10 cellular contexts compared by ENCODE assay signal in the genomic region with DNA sequence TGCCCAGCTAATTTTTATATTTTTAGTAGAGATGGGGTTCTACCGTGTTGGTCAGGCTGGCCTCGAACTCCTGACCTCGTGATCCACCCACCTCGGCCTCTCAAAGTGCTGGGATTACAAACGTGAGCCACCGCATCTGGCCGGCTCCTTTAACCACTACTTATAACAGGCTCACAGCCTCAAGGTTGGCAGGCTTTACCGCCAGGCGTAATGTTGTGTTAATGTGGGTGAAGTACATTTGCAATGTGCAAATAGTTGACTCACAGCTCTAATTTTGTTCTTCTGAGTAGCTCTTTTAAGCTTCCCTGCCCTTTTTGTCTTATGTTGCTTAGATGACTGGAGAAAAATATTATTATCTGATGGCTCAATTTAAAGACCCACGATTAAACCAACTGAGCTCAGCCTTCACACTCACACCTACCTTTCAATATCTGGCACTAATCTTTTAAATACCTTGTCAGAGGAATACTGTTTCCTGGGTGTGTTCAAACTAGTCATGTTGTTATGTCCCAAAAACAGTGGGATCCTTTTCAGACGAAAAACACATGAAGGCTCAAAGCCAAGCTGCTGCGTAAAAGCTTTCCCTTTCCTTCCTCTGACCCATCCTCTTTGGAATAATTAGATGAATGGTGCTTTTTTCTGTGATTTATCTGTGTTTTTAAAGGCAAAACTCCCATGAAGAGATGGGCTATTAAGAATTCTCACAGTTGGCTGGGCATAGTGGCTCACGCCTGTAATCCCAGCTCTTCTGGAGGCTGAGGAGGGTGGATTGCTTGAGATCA. TPM values are rescaled to one million over a fixed set of nuclear protein-coding genes. Genes with fewer than 3 reads are reported as not detected.
A peak's percentile ranks its signal among the peaks of the same experiment; 100 is the strongest.
DNase-seq lines count a peak whose midpoint lies in the region; ATAC-seq lines count a peak whose summit lies in the region.
"Had no signal": no experiment of that assay in that cellular context is flagged by ENCODE, and none has a peak within 500 bp of the region (broad histone marks: within the 10 kb centered on the region; RNA-seq: fewer than 3 reads in every experiment).

No MANE protein-coding gene starts in this region.

- DNase-seq in Caki2 (ENCODE audit: low read depth): peak; percentile 65
- DNase-seq in NCI-H2196 treated with DMSO at 0.1 percent for 48 hours (lab: John Stamatoyannopoulos, UW; ENCODE audit: unreplicated experiment): peak; percentile 20
- DNase-seq in epithelial cell of prostate (ENCODE audit: low read depth, low spot score): peak; percentile 79
- DNase-seq in medulla oblongata (ENCODE audit: extremely low spot score): peak; percentile 19
- DNase-seq in NCI-H128 (lab: John Stamatoyannopoulos, UW; ENCODE audit: unreplicated experiment): no peak
- DNase-seq: activated CD4-positive, alpha-beta T cell treated with anti-CD3 and anti-CD28 coated beads for 36 hours; GOT3 had no signal

- in situ Hi-C loops in Caki2 (cut with HindIII; ENCODE audit: low pct_unique_long_range_greater_than_20kb, low sequenced_read_pairs): no loop called here

- H3K27ac ChIP-seq in epithelial cell of prostate: peak overlapping the region; percentile 78

- ATAC-seq in GM19463 (IDR thresholded peaks at IDR 0.05; ENCODE audit: unreplicated experiment): no peak
- no peak for ATAC-seq in GM18867 (IDR thresholded peaks at IDR 0.05; ENCODE audit: unreplicated experiment)
- no peak for ATAC-seq in HG03280 (IDR thresholded peaks at IDR 0.05; ENCODE audit: unreplicated experiment)

RNA-seq across cellular contexts. Expression of a gene that starts 57.2 kb away (rescaled TPM):
- total RNA-seq in Caki2 (2014; rRNA removed; shearing (Covaris generic); ENCODE audit: low replicate concordance): not detected in 2 replicates
